Comparison of ENCODE assay signal across 9 cellular contexts in the genomic region with DNA sequence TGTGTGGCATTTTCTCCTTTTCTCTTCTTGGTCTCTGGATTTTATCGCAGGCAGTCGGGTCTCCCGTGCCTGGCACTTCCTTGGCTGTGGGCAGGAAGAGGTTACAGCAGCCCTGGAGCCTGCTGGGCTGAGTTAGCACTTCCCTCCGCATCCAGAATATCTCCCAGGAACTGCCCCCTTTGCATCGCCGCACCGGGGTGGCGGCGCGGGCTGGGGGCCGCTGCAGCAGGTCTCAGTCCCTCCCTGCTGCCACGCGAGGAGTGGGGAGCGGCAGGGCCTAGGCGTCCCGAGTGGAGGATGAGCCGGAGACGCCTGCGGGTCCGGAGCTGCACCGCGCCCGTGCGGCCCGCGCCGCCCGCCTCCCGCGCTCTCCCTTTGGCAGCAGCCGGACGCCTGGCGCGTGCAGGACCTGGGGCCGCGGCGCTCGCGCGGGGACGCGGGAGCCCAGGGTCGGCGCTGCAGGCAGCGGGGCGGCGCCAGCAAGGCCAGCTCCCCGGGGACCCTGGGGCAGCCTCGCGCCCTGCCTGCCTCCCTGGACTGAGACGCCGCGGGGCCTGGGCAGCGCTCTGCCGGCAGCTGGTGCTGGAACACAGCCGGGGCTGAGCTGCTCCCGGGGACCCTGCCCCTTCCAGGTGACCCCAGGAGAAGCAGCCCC.
DNase-seq lines count a peak whose midpoint lies in the region; ATAC-seq and TF ChIP-seq lines count a peak whose summit lies in the region.
"Had no signal": no experiment of that assay in that cellular context is flagged by ENCODE, and none has a peak within 500 bp of the region (broad histone marks: within the 10 kb centered on the region; RNA-seq: fewer than 3 reads in every experiment).

No MANE protein-coding gene starts in this region.

- no peaks in the 10 kb centered on the region for H3K9me3 Mint-ChIP-seq in activated T-helper 17 cell treated with anti-CD3 and anti-CD28 coated beads, Interleukin-2, amount 50 U/mL, for 72 hours

- peaks cover 24% of the 10 kb centered on the region for H3K27me3 Mint-ChIP-seq in activated T-helper 17 cell treated with anti-CD3 and anti-CD28 coated beads, Interleukin-2, amount 50 U/mL, for 72 hours

- no peak overlapping the region for H3K4me3 Mint-ChIP-seq in activated T-helper 17 cell treated with anti-CD3 and anti-CD28 coated beads, Interleukin-2, amount 50 U/mL, for 72 hours

- H3K36me3 ChIP-seq in brain microvascular endothelial cell (replicated peaks), result no peaks in the 10 kb centered on the region

- intact Hi-C loops in left cardiac atrium (cut with DNase I) (no loop called here), posterior cingulate gyrus (cut with DNase I) (no loop called here)

- H3K4me3 ChIP-seq in brain microvascular endothelial cell (ENCODE audit: low read depth, low read length), result no peak overlapping the region

- H3K27me3 ChIP-seq in brain microvascular endothelial cell (replicated peaks), result peaks cover 14% of the 10 kb centered on the region

- in situ Hi-C loops in brain microvascular endothelial cell (cut with HindIII; ENCODE audit: low pct_ligation_motif_present, low sequenced_read_pairs), result no loop called here

- peak; percentile 42 for DNase-seq in D341Med (ENCODE audit: low spot score)
- peak; percentile 16 for DNase-seq in NCI-H69 (lab: John Stamatoyannopoulos, UW)
- DNase-seq in left cardiac atrium, result no peak
- DNase-seq in posterior cingulate gyrus, result peak in 8 of 10 donors; percentile 21 to 89 (median 32)
- DNase-seq in NCI-H1436 (lab: John Stamatoyannopoulos, UW), result no peak
- no peak for DNase-seq in brain microvascular endothelial cell
- DNase-seq in NCI-H2107 treated with DMSO at 0.1 percent for 48 hours (lab: John Stamatoyannopoulos, UW; ENCODE audit: unreplicated experiment), result no peak
- DNase-seq: activated effector memory CD4-positive, alpha-beta T cell treated with anti-CD3 and anti-CD28 coated beads, Interleukin-2, amount 50 U/mL, for 16 hours had no signal

- H3K4me1 Mint-ChIP-seq in activated T-helper 17 cell treated with anti-CD3 and anti-CD28 coated beads, Interleukin-2, amount 50 U/mL, for 72 hours, result no peaks in the 10 kb centered on the region

- peak; percentile 52 to 70 for ATAC-seq in left cardiac atrium
- no peak for ATAC-seq in activated T-helper 17 cell treated with anti-CD3 and anti-CD28 coated beads, Interleukin-2, amount 50 U/mL, for 72 hours (replicated peaks)

- no peaks in the 10 kb centered on the region for H3K36me3 Mint-ChIP-seq in activated T-helper 17 cell treated with anti-CD3 and anti-CD28 coated beads, Interleukin-2, amount 50 U/mL, for 72 hours (ENCODE audit: low read depth)

- no peak overlapping the region for H3K27ac ChIP-seq in brain microvascular endothelial cell

- no peak for TF ChIP-seq CTCF in brain microvascular endothelial cell (IDR thresholded peaks at IDR 0.05; ENCODE audit: low read depth, low read length, missing control alignments)

- no peak overlapping the region for H3K27ac Mint-ChIP-seq in activated T-helper 17 cell treated with anti-CD3 and anti-CD28 coated beads, Interleukin-2, amount 50 U/mL, for 72 hours

Comparison
In these comparisons a context has a peak if more than half of its experiments do, and no peak if none do; other contexts are left out.
1. DNase-seq: peak in D341Med (single experiment), NCI-H69 (single experiment) and posterior cingulate gyrus (8 of 10); none in left cardiac atrium (single experiment), NCI-H1436 (single experiment), brain microvascular endothelial cell (single experiment) and NCI-H2107 treated with DMSO at 0.1 percent for 48 hours (single experiment).